Comparison of ENCODE assay signal across 1 cellular context in genomic region chr1:79355073-79355472, GRCh38.
TF ChIP-seq lines count a peak whose summit lies in the region.

No MANE protein-coding gene starts in this region.

TF ChIP-seq in HepG2, 621 proteins besides CTCF, POLR2A, EP300 and RAD21 (continued from another document):
- no peak for TF ChIP-seq ZNF710 (CRISPR knock-in tag; IDR thresholded peaks at IDR 0.05; ENCODE audit: borderline replicate concordance)
- no peak for TF ChIP-seq ZIK1 (CRISPR knock-in tag; IDR thresholded peaks at IDR 0.05; ENCODE audit: borderline replicate concordance, low read depth)
- TF ChIP-seq, protein P1, sequence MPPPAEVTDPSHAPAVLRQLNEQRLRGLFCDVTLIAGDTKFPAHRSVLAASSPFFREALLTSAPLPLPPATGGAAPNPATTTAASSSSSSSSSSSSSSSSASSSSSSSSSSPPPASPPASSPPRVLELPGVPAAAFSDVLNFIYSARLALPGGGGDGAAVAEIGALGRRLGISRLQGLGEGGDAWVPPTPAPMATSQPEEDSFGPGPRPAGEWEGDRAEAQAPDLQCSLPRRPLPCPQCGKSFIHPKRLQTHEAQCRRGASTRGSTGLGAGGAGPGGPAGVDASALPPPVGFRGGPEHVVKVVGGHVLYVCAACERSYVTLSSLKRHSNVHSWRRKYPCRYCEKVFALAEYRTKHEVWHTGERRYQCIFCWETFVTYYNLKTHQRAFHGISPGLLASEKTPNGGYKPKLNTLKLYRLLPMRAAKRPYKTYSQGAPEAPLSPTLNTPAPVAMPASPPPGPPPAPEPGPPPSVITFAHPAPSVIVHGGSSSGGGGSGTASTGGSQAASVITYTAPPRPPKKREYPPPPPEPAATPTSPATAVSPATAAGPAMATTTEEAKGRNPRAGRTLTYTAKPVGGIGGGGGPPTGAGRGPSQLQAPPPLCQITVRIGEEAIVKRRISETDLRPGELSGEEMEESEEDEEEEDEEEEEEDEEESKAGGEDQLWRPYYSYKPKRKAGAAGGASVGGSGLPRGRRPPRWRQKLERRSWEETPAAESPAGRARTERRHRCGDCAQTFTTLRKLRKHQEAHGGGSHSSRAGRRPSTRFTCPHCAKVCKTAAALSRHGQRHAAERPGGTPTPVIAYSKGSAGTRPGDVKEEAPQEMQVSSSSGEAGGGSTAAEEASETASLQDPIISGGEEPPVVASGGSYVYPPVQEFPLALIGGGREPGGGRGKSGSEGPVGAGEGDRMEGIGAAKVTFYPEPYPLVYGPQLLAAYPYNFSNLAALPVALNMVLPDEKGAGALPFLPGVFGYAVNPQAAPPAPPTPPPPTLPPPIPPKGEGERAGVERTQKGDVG (CRISPR knock-in tag; IDR thresholded peaks at IDR 0.05; ENCODE audit: borderline replicate concordance), result no peak
- TF ChIP-seq ATF7 (IDR thresholded peaks at IDR 0.05), result no peak
- no peak for TF ChIP-seq ATF7 (CRISPR knock-in tag; IDR thresholded peaks at IDR 0.05)
- no peak for TF ChIP-seq REXO4 (CRISPR knock-in tag; IDR thresholded peaks at IDR 0.05; ENCODE audit: borderline replicate concordance)
- no peak for TF ChIP-seq BCL6 (CRISPR knock-in tag; IDR thresholded peaks at IDR 0.05)
- TF ChIP-seq MAFK (conservative IDR thresholded peaks at IDR 0.05 in 1 of 2, IDR thresholded peaks at IDR 0.05 in 1 of 2; ENCODE audit: low read length in 2 of 2), result no peak
- TF ChIP-seq KLF6 (CRISPR knock-in tag; IDR thresholded peaks at IDR 0.05), result no peak
- no peak for TF ChIP-seq ZNF605 (CRISPR knock-in tag; IDR thresholded peaks at IDR 0.05)
- no peak for TF ChIP-seq ZBTB1 (CRISPR knock-in tag; IDR thresholded peaks at IDR 0.05; ENCODE audit: borderline replicate concordance)
- TF ChIP-seq NBN (conservative IDR thresholded peaks at IDR 0.05), result no peak
